In the genomic region with DNA sequence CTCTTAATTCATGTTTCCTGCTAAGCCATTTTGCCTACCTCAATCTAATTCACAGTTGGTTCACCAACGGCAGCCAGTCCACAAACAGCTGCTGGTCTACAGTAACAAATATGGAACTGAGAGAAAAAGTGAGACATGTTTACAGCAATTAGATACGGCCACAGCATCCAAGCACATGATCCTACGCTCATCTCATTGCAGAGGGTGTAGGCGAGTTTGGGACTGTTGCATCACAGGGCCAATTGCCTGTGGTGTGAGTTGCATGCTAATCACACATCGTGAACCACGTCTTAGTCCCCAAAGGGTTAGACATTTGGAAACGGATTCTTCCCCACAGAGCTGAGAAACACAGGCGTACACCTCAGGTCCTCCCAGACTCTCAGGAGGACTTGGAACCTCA, we compare ENCODE assay signal across 28 cellular contexts.
"Had no signal": no experiment of that assay in that cellular context is flagged by ENCODE, and none has a peak within 500 bp of the region (broad histone marks: within the 10 kb centered on the region; RNA-seq: fewer than 3 reads in every experiment).

No MANE protein-coding gene starts in this region.

- H3K36me3 ChIP-seq: heart left ventricle, neural progenitor cell, thoracic aorta had no signal

- H3K27ac ChIP-seq: heart left ventricle, neural progenitor cell, skin epidermis, thoracic aorta, VCaP had no signal

- H3K4me3 ChIP-seq: heart left ventricle, neural progenitor cell, skin epidermis, thoracic aorta had no signal

- H3K9ac ChIP-seq: neural progenitor cell had no signal

- ATAC-seq: effector memory CD8-positive, alpha-beta T cell; heart left ventricle; naive thymus-derived CD8-positive, alpha-beta T cell; right cardiac atrium had no signal

- H3K9me3 Mint-ChIP-seq: effector memory CD8-positive, alpha-beta T cell had no signal

- H3K4me3 Mint-ChIP-seq: activated naive CD8-positive, alpha-beta T cell; effector memory CD8-positive, alpha-beta T cell; immature natural killer cell; naive thymus-derived CD8-positive, alpha-beta T cell; neural progenitor cell; stimulated activated naive CD8-positive, alpha-beta T cell treated with anti-CD3 and anti-CD28 coated beads, Interleukin-15, Interleukin-2, amounts not matched to agents 100 ng/mL and 50 ng/mL, for 24 hours; type B pancreatic cell had no signal

- H3K9me3 ChIP-seq: thoracic aorta had no signal

- H3K27ac Mint-ChIP-seq: activated naive CD8-positive, alpha-beta T cell; effector memory CD8-positive, alpha-beta T cell; immature natural killer cell; naive thymus-derived CD8-positive, alpha-beta T cell; stimulated activated naive CD8-positive, alpha-beta T cell treated with anti-CD3 and anti-CD28 coated beads, Interleukin-15, Interleukin-2, amounts not matched to agents 100 ng/mL and 50 ng/mL, for 24 hours; type B pancreatic cell had no signal

- DNase-seq: activated CD4-positive, alpha-beta T cell treated with anti-CD3 and anti-CD28 coated beads for 48 hours; activated CD4-positive, alpha-beta T cell treated with anti-CD3 and anti-CD28 coated beads, Interleukin-2, amount 50 U/mL, for 48 hours; activated CD8-positive, alpha-beta memory T cell treated with anti-CD3 and anti-CD28 coated beads for 24 hours; activated effector memory CD4-positive, alpha-beta T cell treated with Interleukin-2 at 50 U/mL for 16 hours; activated naive CD4-positive, alpha-beta T cell treated with Interleukin-2 at 50 U/mL for 16 hours; anterior cingulate cortex; effector memory CD8-positive, alpha-beta T cell; erythroblast; foreskin fibroblast; heart left ventricle; hypothalamus; immature natural killer cell; kidney; midbrain; naive thymus-derived CD8-positive, alpha-beta T cell; posterior cingulate gyrus; right cardiac atrium; stimulated activated CD4-positive, alpha-beta T cell treated with anti-CD3 and anti-CD28 coated beads, Interleukin-12 subunit alpha, Interleukin-12 subunit beta, amount 100 ng/mL, for 4 hours; stimulated activated CD4-positive, alpha-beta T cell treated with anti-CD3 and anti-CD28 coated beads, Interleukin-4, amount 100 ng/mL, for 1 hour had no signal

- H3K27me3 ChIP-seq: heart left ventricle, neural progenitor cell had no signal

- H2AFZ ChIP-seq: neural progenitor cell had no signal

- H3K4me2 ChIP-seq: neural progenitor cell had no signal

- H3K36me3 Mint-ChIP-seq: activated naive CD8-positive, alpha-beta T cell; immature natural killer cell; neural progenitor cell had no signal

- FAIRE-seq: colon, kidney, TTC549 had no signal

- H3K4me1 Mint-ChIP-seq: immature natural killer cell had no signal

- H3K27me3 Mint-ChIP-seq: type B pancreatic cell had no signal
